ENCODE assay signal across 11 cellular contexts in genomic region chr3:113516115-113516505, GRCh38. TPM values are rescaled to one million over a fixed set of nuclear protein-coding genes. Genes with fewer than 3 reads are reported as not detected.
A peak's percentile ranks its signal among the peaks of the same experiment; 100 is the strongest.
DNase-seq lines count a peak whose midpoint lies in the region; ATAC-seq, FAIRE-seq and TF ChIP-seq lines count a peak whose summit lies in the region.
"Had no signal": no experiment of that assay in that cellular context is flagged by ENCODE, and none has a peak within 500 bp of the region (broad histone marks: within the 10 kb centered on the region; RNA-seq: fewer than 3 reads in every experiment).

No MANE protein-coding gene starts in this region.

- peak overlapping the region; percentile 93 for H3K4me3 ChIP-seq in LNCaP clone FGC (ENCODE audit: low read depth, low read length)
- H3K4me3 ChIP-seq in bronchial epithelial cell (ENCODE audit: low read depth, low read length), result no peak overlapping the region
- H3K4me3 ChIP-seq in prostate gland, result peak overlapping the region in 1 of 2 donors; percentile 64
- no peak overlapping the region for H3K4me3 ChIP-seq in HAP-1

- H3K36me3 ChIP-seq in bronchial epithelial cell (ENCODE audit: control insufficient read depth, insufficient read depth, low read length) (no peaks in the 10 kb centered on the region), prostate gland (no peaks in the 10 kb centered on the region), HAP-1 (replicated peaks) (no peaks in the 10 kb centered on the region; the same call in 1 of the 2 replicates)
- H3K36me3 ChIP-seq: thyroid gland had no signal

- TF ChIP-seq POLR2A in prostate gland (IDR thresholded peaks at IDR 0.05), result no peak

- intact Hi-C loops in prostate gland (cut with DNase I), result loop anchor here (10.0 kb wide), 3 partner anchors 229 to 461 kb away; partner anchors contain the start of genes ATP6V1A and NAA50

- TF ChIP-seq CTCF in LNCaP clone FGC (IDR thresholded peaks at IDR 0.05; ENCODE audit: control insufficient read depth, extremely low read depth, insufficient read depth), result peak; percentile 29; the same call in 1 of the 2 replicates
- TF ChIP-seq CTCF in bronchial epithelial cell (IDR thresholded peaks at IDR 0.05; ENCODE audit: insufficient read depth, low read length, severe bottlenecking), result no peak
- peak in 2 of 4 experiments; percentile 19 to 42 for TF ChIP-seq CTCF in prostate gland (IDR thresholded peaks at IDR 0.05)

- no peak for ATAC-seq in HG03108 (IDR thresholded peaks at IDR 0.05; ENCODE audit: unreplicated experiment)

- WGBS in prostate gland, result 18% methylated on average over 5 of the region's 5 CpGs

- H3K9me3 ChIP-seq in prostate gland (no peaks in the 10 kb centered on the region), HAP-1 (no peaks in the 10 kb centered on the region)
- H3K9me3 ChIP-seq: SJSA1, thyroid gland had no signal

- no peaks in the 10 kb centered on the region for H3K4me1 ChIP-seq in prostate gland (replicated peaks)
- H3K4me1 ChIP-seq in HAP-1, result no peaks in the 10 kb centered on the region

- H3K27ac ChIP-seq in prostate gland, result peak overlapping the region; percentile 82 to 85
- H3K27ac ChIP-seq: SJSA1 had no signal

- DNase-seq in DMS53 (lab: John Stamatoyannopoulos, UW) (peak; percentile 50), DMS53 treated with DMSO at 0.1 percent for 48 hours (lab: John Stamatoyannopoulos, UW; ENCODE audit: unreplicated experiment) (no peak), LNCaP clone FGC (ENCODE audit: low read depth) (no peak), bronchial epithelial cell (ENCODE audit: low read depth) (peak; percentile 31), prostate gland (ENCODE audit: low spot score) (peak; percentile 38), HAP-1 (ENCODE audit: low spot score in 2 of 2) (no peak)
- DNase-seq in stimulated activated CD4-positive, alpha-beta T cell treated with anti-CD3 and anti-CD28 coated beads, Interleukin-1b, Interleukin-23, amount 100 ng/mL, for 48 hours, result no peak
- DNase-seq: ACHN had no signal

- H3K27me3 ChIP-seq in bronchial epithelial cell (ENCODE audit: control insufficient read depth, insufficient read depth, low read length) (no peaks in the 10 kb centered on the region), prostate gland (replicated peaks; ENCODE audit: insufficient read depth) (no peaks in the 10 kb centered on the region), HAP-1 (ENCODE audit: low read depth) (peaks cover 14% of the 10 kb centered on the region; the same call in 1 of the 2 replicates)
- H3K27me3 ChIP-seq: SJSA1, thyroid gland had no signal

- no peak for FAIRE-seq in bronchial epithelial cell (lab: Jason Lieb, UNC)

- in situ Hi-C loops in HAP-1 (cut with MboI; ENCODE audit: low sequenced_read_pairs), result no loop called here

RNA-seq across cellular contexts. Expression of gene SPICE1, which starts 1.2 kb away (rescaled TPM):
- total RNA-seq in bronchial epithelial cell (7.4 and 7.7 TPM in 2 replicates), prostate gland (10 to 100 TPM; 20.1 to 23.7 TPM)

RNA-seq across cellular contexts. Expression of gene SIDT1, which starts 16.2 kb away (rescaled TPM):
- total RNA-seq in bronchial epithelial cell, result 0.53 and 1.3 TPM in 2 replicates
- 10 to 100 TPM; 19.9 to 31.2 TPM for total RNA-seq in prostate gland
- total RNA-seq: SJSA1 had no signal

Comparison
In these comparisons a context has a peak if more than half of its experiments do, and no peak if none do; other contexts are left out.
1. DNase-seq: peak in DMS53 (single experiment), bronchial epithelial cell (single experiment) and prostate gland (single experiment); none in DMS53 treated with DMSO at 0.1 percent for 48 hours (single experiment), LNCaP clone FGC (single experiment), stimulated activated CD4-positive, alpha-beta T cell treated with anti-CD3 and anti-CD28 coated beads, Interleukin-1b, Interleukin-23, amount 100 ng/mL, for 48 hours (single experiment) and HAP-1 (0 of 2).